2 cellular contexts compared by ENCODE assay signal in genomic region chr15:58467722-58468436, GRCh38.
TF ChIP-seq lines count a peak whose summit lies in the region.

No MANE protein-coding gene starts in this region.

TF ChIP-seq in IMR-90, 13 proteins besides CTCF, POLR2A, EP300 and RAD21 (continued from another document):
- TF ChIP-seq SMC3 (IDR thresholded peaks at IDR 0.05; ENCODE audit: low read depth, low read length) (no peak), CHD1 (IDR thresholded peaks at IDR 0.05; ENCODE audit: low read depth, low read length) (no peak), BHLHE40 (IDR thresholded peaks at IDR 0.05; ENCODE audit: low read depth, low read length) (no peak), NFE2L2 (IDR thresholded peaks at IDR 0.05; ENCODE audit: low read depth, low read length) (no peak), MAZ (IDR thresholded peaks at IDR 0.05; ENCODE audit: borderline replicate concordance, low read depth, low read length) (no peak), FOS (IDR thresholded peaks at IDR 0.05; ENCODE audit: low read depth, low read length) (no peak), ELK1 (IDR thresholded peaks at IDR 0.05; ENCODE audit: borderline replicate concordance, low read depth, low read length) (no peak), MXI1 (IDR thresholded peaks at IDR 0.05; ENCODE audit: borderline replicate concordance, low read depth, low read length) (no peak), CEBPB (IDR thresholded peaks at IDR 0.05; ENCODE audit: low read depth, low read length) (no peak)

TF ChIP-seq in WTC11, 78 proteins besides CTCF, POLR2A, EP300 and RAD21:
- TF ChIP-seq, protein P1, sequence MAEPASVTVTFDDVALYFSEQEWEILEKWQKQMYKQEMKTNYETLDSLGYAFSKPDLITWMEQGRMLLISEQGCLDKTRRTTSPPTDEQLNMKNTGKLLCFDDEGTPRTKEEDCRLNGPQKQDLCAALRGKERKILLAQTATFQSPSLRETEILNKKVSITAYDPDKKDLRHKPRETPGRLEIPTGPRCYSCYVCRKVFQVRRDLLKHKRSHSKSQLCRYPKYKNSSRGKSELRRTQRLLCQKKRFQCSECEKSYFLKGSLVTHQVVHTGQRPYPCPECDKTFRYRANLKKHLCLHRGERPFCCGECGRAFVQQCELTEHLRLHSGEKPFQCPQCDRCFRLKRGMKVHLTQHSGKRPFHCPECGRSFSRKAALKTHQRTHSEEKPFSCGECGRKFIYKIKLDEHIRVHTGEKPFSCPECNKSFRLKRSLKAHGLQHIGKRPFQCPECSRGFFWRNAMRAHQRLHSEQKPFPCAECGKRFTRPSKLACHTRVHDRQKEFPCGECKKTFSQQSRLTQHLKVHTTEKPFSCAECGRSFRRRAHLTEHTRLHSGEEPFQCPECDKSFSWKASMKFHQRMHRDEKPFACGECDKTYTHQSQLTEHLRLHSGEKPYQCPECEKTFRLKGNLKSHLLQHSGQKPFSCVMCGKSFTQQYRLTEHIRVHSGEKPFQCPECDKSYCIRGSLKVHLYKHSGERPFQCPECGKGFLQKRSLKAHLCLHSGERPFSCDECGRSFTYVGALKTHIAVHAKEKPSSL (CRISPR knock-in tag; conservative IDR thresholded peaks at IDR 0.05), result no peak
- TF ChIP-seq, protein P2, sequence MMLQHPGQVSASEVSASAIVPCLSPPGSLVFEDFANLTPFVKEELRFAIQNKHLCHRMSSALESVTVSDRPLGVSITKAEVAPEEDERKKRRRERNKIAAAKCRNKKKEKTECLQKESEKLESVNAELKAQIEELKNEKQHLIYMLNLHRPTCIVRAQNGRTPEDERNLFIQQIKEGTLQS (CRISPR knock-in tag; conservative IDR thresholded peaks at IDR 0.05), result no peak
- TF ChIP-seq, protein P3, sequence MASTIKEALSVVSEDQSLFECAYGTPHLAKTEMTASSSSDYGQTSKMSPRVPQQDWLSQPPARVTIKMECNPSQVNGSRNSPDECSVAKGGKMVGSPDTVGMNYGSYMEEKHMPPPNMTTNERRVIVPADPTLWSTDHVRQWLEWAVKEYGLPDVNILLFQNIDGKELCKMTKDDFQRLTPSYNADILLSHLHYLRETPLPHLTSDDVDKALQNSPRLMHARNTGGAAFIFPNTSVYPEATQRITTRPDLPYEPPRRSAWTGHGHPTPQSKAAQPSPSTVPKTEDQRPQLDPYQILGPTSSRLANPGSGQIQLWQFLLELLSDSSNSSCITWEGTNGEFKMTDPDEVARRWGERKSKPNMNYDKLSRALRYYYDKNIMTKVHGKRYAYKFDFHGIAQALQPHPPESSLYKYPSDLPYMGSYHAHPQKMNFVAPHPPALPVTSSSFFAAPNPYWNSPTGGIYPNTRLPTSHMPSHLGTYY (CRISPR knock-in tag; IDR thresholded peaks at IDR 0.05), result no peak
- TF ChIP-seq SP1 (CRISPR knock-in tag; conservative IDR thresholded peaks at IDR 0.05) (no peak), ZNF263 (CRISPR knock-in tag; IDR thresholded peaks at IDR 0.05; ENCODE audit: low read depth) (no peak), GABPB1 (CRISPR knock-in tag; IDR thresholded peaks at IDR 0.05) (peak; percentile 12; the same call in 1 of the 2 replicates), ELF4 (CRISPR knock-in tag; IDR thresholded peaks at IDR 0.05; ENCODE audit: low read depth) (no peak)
